Comparison of ENCODE assay signal across 17 cellular contexts in genomic region chr15:35040339-35041255, GRCh38. TPM values are rescaled to one million over a fixed set of nuclear protein-coding genes. Genes with fewer than 3 reads are reported as not detected.
"Had no signal": no experiment of that assay in that cellular context is flagged by ENCODE, and none has a peak within 500 bp of the region (broad histone marks: within the 10 kb centered on the region; RNA-seq: fewer than 3 reads in every experiment).

No MANE protein-coding gene starts in this region.

- H3K4me2 ChIP-seq: neural progenitor cell had no signal

- H3K9me3 ChIP-seq: gastrocnemius medialis, heart left ventricle, ovary, spleen, thoracic aorta had no signal

- H3K27me3 ChIP-seq: cardiac muscle cell, dorsolateral prefrontal cortex, gastrocnemius medialis, heart left ventricle, neural progenitor cell, ovary, spleen had no signal

- H3K27ac ChIP-seq: cardiac muscle cell, dorsolateral prefrontal cortex, gastrocnemius medialis, heart left ventricle, neural progenitor cell, ovary, thoracic aorta had no signal

- H3K4me3 Mint-ChIP-seq: activated CD4-positive, alpha-beta memory T cell treated with anti-CD3 and anti-CD28 coated beads for 36 hours; activated naive CD4-positive, alpha-beta T cell treated with anti-CD3 and anti-CD28 coated beads, Interleukin-2, amount 10 ng/mL, durations not matched to agents 7 days and 5 days; activated T-cell treated with anti-CD3 and anti-CD28 coated beads, Interleukin-2, amount 50 U/mL, for 24 hours; endodermal cell; immature natural killer cell; neural progenitor cell had no signal

- H3K4me3 ChIP-seq: cardiac muscle cell, dorsolateral prefrontal cortex, gastrocnemius medialis, heart left ventricle, neural progenitor cell, ovary, spleen, thoracic aorta had no signal

- H3K36me3 ChIP-seq: cardiac muscle cell, gastrocnemius medialis, heart left ventricle, neural progenitor cell, ovary, spleen, thoracic aorta had no signal

- H3K27ac Mint-ChIP-seq: activated CD4-positive, alpha-beta memory T cell treated with anti-CD3 and anti-CD28 coated beads for 36 hours; activated naive CD4-positive, alpha-beta T cell treated with anti-CD3 and anti-CD28 coated beads, Interleukin-2, amount 10 ng/mL, durations not matched to agents 7 days and 5 days; activated T-cell treated with anti-CD3 and anti-CD28 coated beads, Interleukin-2, amount 50 U/mL, for 24 hours; endodermal cell; immature natural killer cell; neural progenitor cell had no signal

- H3K27me3 Mint-ChIP-seq: activated CD4-positive, alpha-beta memory T cell treated with anti-CD3 and anti-CD28 coated beads for 36 hours; activated naive CD4-positive, alpha-beta T cell treated with anti-CD3 and anti-CD28 coated beads, Interleukin-2, amount 10 ng/mL, durations not matched to agents 7 days and 5 days; activated T-cell treated with anti-CD3 and anti-CD28 coated beads, Interleukin-2, amount 50 U/mL, for 24 hours had no signal

- ATAC-seq: gastrocnemius medialis, heart left ventricle, sciatic nerve had no signal

- DNase-seq: activated CD4-positive, alpha-beta memory T cell treated with anti-CD3 and anti-CD28 coated beads for 36 hours; activated naive CD4-positive, alpha-beta T cell treated with anti-CD3 and anti-CD28 coated beads, Interleukin-2, amount 10 ng/mL, durations not matched to agents 7 days and 5 days; activated T-cell treated with anti-CD3 and anti-CD28 coated beads, Interleukin-2, amount 50 U/mL, for 24 hours; dorsolateral prefrontal cortex; endodermal cell; erythroblast; gastrocnemius medialis; heart left ventricle; immature natural killer cell; ovary; spleen had no signal

- H3K4me1 Mint-ChIP-seq: activated naive CD4-positive, alpha-beta T cell treated with anti-CD3 and anti-CD28 coated beads, Interleukin-2, amount 10 ng/mL, durations not matched to agents 7 days and 5 days; immature natural killer cell; neural progenitor cell had no signal

- H3K9ac ChIP-seq: neural progenitor cell had no signal

- H3K4me1 ChIP-seq: gastrocnemius medialis, heart left ventricle, neural progenitor cell had no signal

- H3K36me3 Mint-ChIP-seq: activated CD4-positive, alpha-beta memory T cell treated with anti-CD3 and anti-CD28 coated beads for 36 hours; activated naive CD4-positive, alpha-beta T cell treated with anti-CD3 and anti-CD28 coated beads, Interleukin-2, amount 10 ng/mL, durations not matched to agents 7 days and 5 days; immature natural killer cell; neural progenitor cell had no signal

- H3K9me3 Mint-ChIP-seq: activated CD4-positive, alpha-beta memory T cell treated with anti-CD3 and anti-CD28 coated beads for 36 hours; activated naive CD4-positive, alpha-beta T cell treated with anti-CD3 and anti-CD28 coated beads, Interleukin-2, amount 10 ng/mL, durations not matched to agents 7 days and 5 days; activated T-cell treated with anti-CD3 and anti-CD28 coated beads, Interleukin-2, amount 50 U/mL, for 24 hours; endodermal cell; immature natural killer cell; neural progenitor cell had no signal

- H2AFZ ChIP-seq: neural progenitor cell had no signal

RNA-seq across cellular contexts. Expression of gene NANOGP8, which starts 44.5 kb away (rescaled TPM):
- total RNA-seq: activated CD4-positive, alpha-beta memory T cell treated with anti-CD3 and anti-CD28 coated beads for 36 hours; cardiac muscle cell; gastrocnemius medialis had no signal
- polyA plus RNA-seq: cardiac muscle cell, immature natural killer cell, liver, spleen, urinary bladder had no signal
